Comparison of ENCODE assay signal across 13 cellular contexts in genomic region chr2:38108907-38109731, GRCh38. TPM values are rescaled to one million over a fixed set of nuclear protein-coding genes. Genes with fewer than 3 reads are reported as not detected.
DNase-seq lines count a peak whose midpoint lies in the region; ATAC-seq and TF ChIP-seq lines count a peak whose summit lies in the region.
"Had no signal": no experiment of that assay in that cellular context is flagged by ENCODE, and none has a peak within 500 bp of the region (broad histone marks: within the 10 kb centered on the region; RNA-seq: fewer than 3 reads in every experiment).

No MANE protein-coding gene starts in this region.

- peak overlapping the region; percentile 37 for H2BK120ac ChIP-seq in mesendoderm (ENCODE audit: low read depth, low read length)

- H3K9me3 ChIP-seq in breast epithelium: no peaks in the 10 kb centered on the region
- H3K9me3 ChIP-seq: thyroid gland had no signal

- H3K79me2 ChIP-seq in mesendoderm (ENCODE audit: control insufficient read depth, insufficient read depth, low read length): no peaks in the 10 kb centered on the region

- peak overlapping the region; percentile 90 for H3K18ac ChIP-seq in mesendoderm (ENCODE audit: low read length)

- H3K56ac ChIP-seq in mesendoderm (ENCODE audit: low read length): peak overlapping the region; percentile 22

- no peak for TF ChIP-seq POLR2A in breast epithelium (IDR thresholded peaks at IDR 0.05)

- H3K4me1 Mint-ChIP-seq in stimulated activated naive CD8-positive, alpha-beta T cell treated with anti-CD3 and anti-CD28 coated beads, Interleukin-15, amount 100 ng/mL, for 72 hours: peaks cover 67% of the 10 kb centered on the region

- H3K4ac ChIP-seq in mesendoderm (ENCODE audit: low read depth, low read length): no peak overlapping the region

- no peaks in the 10 kb centered on the region for H3K79me1 ChIP-seq in mesendoderm (ENCODE audit: low read length)

- no peaks in the 10 kb centered on the region for H3K4me1 ChIP-seq in breast epithelium
- H3K4me1 ChIP-seq in mesendoderm (ENCODE audit: control insufficient read depth, low read depth, low read length): peaks cover 8% of the 10 kb centered on the region

- intact Hi-C loops in breast epithelium (cut with DNase I; ENCODE audit: low total_unique reads): no loop called here

- no peak overlapping the region for H3K4me2 ChIP-seq in mesendoderm (ENCODE audit: low read length)

- H2BK15ac ChIP-seq in mesendoderm (replicated peaks; ENCODE audit: low read depth): no peak overlapping the region

- H3K4me3 ChIP-seq in breast epithelium (no peak overlapping the region), mesendoderm (ENCODE audit: low read length) (no peak overlapping the region)
- H3K4me3 ChIP-seq: thyroid gland had no signal

- peak; percentile 48 for ATAC-seq in stimulated activated naive CD8-positive, alpha-beta T cell treated with anti-CD3 and anti-CD28 coated beads, Interleukin-15, amount 100 ng/mL, for 72 hours
- no peak for ATAC-seq in stimulated activated naive CD8-positive, alpha-beta T cell treated with anti-CD3 and anti-CD28 coated beads, Interleukin-15, Interleukin-2, amounts not matched to agents 100 U/mL and 50 U/mL, for 24 hours
- no peak for ATAC-seq in HG02885 (IDR thresholded peaks at IDR 0.05; ENCODE audit: poor library complexity, unreplicated experiment)
- ATAC-seq in GM21723 (IDR thresholded peaks at IDR 0.05; ENCODE audit: unreplicated experiment): no peak

- H3K36me3 ChIP-seq in breast epithelium: no peaks in the 10 kb centered on the region
- no peaks in the 10 kb centered on the region for H3K36me3 ChIP-seq in mesendoderm (ENCODE audit: control insufficient read depth, insufficient read depth, low read length)
- H3K36me3 ChIP-seq: thyroid gland had no signal

- no peak overlapping the region for H4K5ac ChIP-seq in mesendoderm (ENCODE audit: low read length)

- whole genome bisulfite sequencing in mesendoderm (ENCODE audit: extremely low coverage, insufficient coverage, low lambda C conversion rate): no CpG with 5 or more reads among the region's 11 CpGs

- H2AK5ac ChIP-seq in mesendoderm (ENCODE audit: low read length): no peak overlapping the region

- H3K27me3 Mint-ChIP-seq in stimulated activated naive CD8-positive, alpha-beta T cell treated with anti-CD3 and anti-CD28 coated beads, Interleukin-15, amount 100 ng/mL, for 72 hours: peaks cover 37% of the 10 kb centered on the region

- H3K9me3 Mint-ChIP-seq in stimulated activated naive CD8-positive, alpha-beta T cell treated with anti-CD3 and anti-CD28 coated beads, Interleukin-15, amount 100 ng/mL, for 72 hours: peaks cover 7 to 8% of the 10 kb centered on the region in 2 donors

- peak overlapping the region; percentile 21 to 49 for H3K27ac ChIP-seq in breast epithelium
- H3K27ac ChIP-seq in mesendoderm (ENCODE audit: low read depth, low read length): no peak overlapping the region
- H3K27ac ChIP-seq: thyroid gland had no signal

- H2BK5ac ChIP-seq in mesendoderm (ENCODE audit: low read length): no peak overlapping the region

- H3K27ac Mint-ChIP-seq in stimulated activated naive CD8-positive, alpha-beta T cell treated with anti-CD3 and anti-CD28 coated beads, Interleukin-15, amount 100 ng/mL, for 72 hours: no peak overlapping the region

- no peak overlapping the region for H3K4me3 Mint-ChIP-seq in stimulated activated naive CD8-positive, alpha-beta T cell treated with anti-CD3 and anti-CD28 coated beads, Interleukin-15, amount 100 ng/mL, for 72 hours

- H3K9ac ChIP-seq in mesendoderm (ENCODE audit: low read length): no peak overlapping the region

- H4K8ac ChIP-seq in mesendoderm (ENCODE audit: low read depth, low read length): no peak overlapping the region

- no peaks in the 10 kb centered on the region for H3K27me3 ChIP-seq in breast epithelium
- H3K27me3 ChIP-seq in mesendoderm (ENCODE audit: insufficient read depth, low read length, poor library complexity): no peaks in the 10 kb centered on the region
- H3K27me3 ChIP-seq: thyroid gland had no signal

- TF ChIP-seq CTCF in breast epithelium (IDR thresholded peaks at IDR 0.05): no peak

- H3K23ac ChIP-seq in mesendoderm (ENCODE audit: low read length): no peak overlapping the region

- no peak for DNase-seq in stimulated activated naive CD8-positive, alpha-beta T cell treated with anti-CD3 and anti-CD28 coated beads, Interleukin-15, amount 100 ng/mL, for 72 hours
- DNase-seq in stimulated activated naive CD8-positive, alpha-beta T cell treated with anti-CD3 and anti-CD28 coated beads, Interleukin-15, Interleukin-2, amounts not matched to agents 100 U/mL and 50 U/mL, for 24 hours: no peak
- DNase-seq in breast epithelium (ENCODE audit: low spot score in 2 of 2) (no peak), mesendoderm (no peak), pons (ENCODE audit: low spot score) (no peak)
- DNase-seq in activated effector memory CD4-positive, alpha-beta T cell treated with anti-CD3 and anti-CD28 coated beads, Interleukin-2, amount 50 U/mL, for 16 hours: no peak
- DNase-seq: activated CD8-positive, alpha-beta memory T cell treated with anti-CD3 and anti-CD28 coated beads, Interleukin-2, amount 50 U/mL, for 48 hours; H7; NCI-H510A; SIG-M5; thyroid gland had no signal

RNA-seq across cellular contexts. Expression of gene CYP1B1, which starts 33.2 kb away (rescaled TPM):
- total RNA-seq in breast epithelium: 100 to 1,000 TPM in 1 of 3 donors, 10 to 100 TPM in 2; 32.9 to 166 (median 39.0) TPM
- polyA plus RNA-seq in mesendoderm (2013, experiment 1 of 2): 35.6 TPM
- polyA plus RNA-seq in mesendoderm (2013, experiment 2 of 2): 35.0 TPM
